In genomic region chr4:154004450-154004849, GRCh38 we compare ENCODE assay signal across 19 cellular contexts.
A peak's percentile ranks its signal among the peaks of the same experiment; 100 is the strongest.
DNase-seq lines count a peak whose midpoint lies in the region; ATAC-seq and TF ChIP-seq lines count a peak whose summit lies in the region.
"Had no signal": no experiment of that assay in that cellular context is flagged by ENCODE, and none has a peak within 500 bp of the region (broad histone marks: within the 10 kb centered on the region; RNA-seq: fewer than 3 reads in every experiment).

No MANE protein-coding gene starts in this region.

- ATAC-seq in omental fat pad (ENCODE audit: low FRiP score) (peak; percentile 15), HG03039 (IDR thresholded peaks at IDR 0.05; ENCODE audit: unreplicated experiment) (no peak)
- ATAC-seq: activated CD4-positive, CD25-positive, alpha-beta regulatory T cell treated with anti-CD3 and anti-CD28 coated beads, Interleukin-2, amount 50 U/mL, for 24 hours had no signal

- H3K36me3 ChIP-seq in thyroid gland = no peaks in the 10 kb centered on the region
- H3K36me3 ChIP-seq: BLaER1, SJCRH30 had no signal

- CTCF ChIA-PET in RWPE1 (lab: Yijun Ruan, JAX) = interaction anchor here (0.6 kb wide), 1 partner anchor 346 kb away, joined by 4 read pairs; no protein-coding TSS in a partner anchor

- H3K27me3 Mint-ChIP-seq in chondrocyte (ENCODE audit: low read depth) = no peaks in the 10 kb centered on the region

- no peak overlapping the region for H3K4me3 Mint-ChIP-seq in chondrocyte (ENCODE audit: unreplicated experiment)
- H3K4me3 Mint-ChIP-seq: stimulated activated naive CD8-positive, alpha-beta T cell treated with anti-CD3 and anti-CD28 coated beads, Interleukin-15, Interleukin-2, amounts not matched to agents 100 ng/mL and 50 ng/mL, for 24 hours had no signal

- peaks cover 64% of the 10 kb centered on the region for H3K4me1 Mint-ChIP-seq in chondrocyte (ENCODE audit: low read depth)

- no peaks in the 10 kb centered on the region for H3K9me3 ChIP-seq in thyroid gland
- H3K9me3 ChIP-seq: BLaER1, SJCRH30 had no signal

- no peaks in the 10 kb centered on the region for H3K4me1 ChIP-seq in thyroid gland
- H3K4me1 ChIP-seq: BLaER1, SJCRH30 had no signal

- no peaks in the 10 kb centered on the region for H3K27me3 ChIP-seq in thyroid gland
- H3K27me3 ChIP-seq: BLaER1, SJCRH30 had no signal

- intact Hi-C loops in thyroid gland (cut with DNase I) = no loop called here

- in situ Hi-C loops in KBM-7 (cut with MboI; ENCODE audit: low pct_unique_long_range_greater_than_20kb, low sequenced_read_pairs) = no loop called here

- peaks cover 15% of the 10 kb centered on the region for H3K36me3 Mint-ChIP-seq in chondrocyte (ENCODE audit: low read depth)

- H3K27ac Mint-ChIP-seq in chondrocyte (ENCODE audit: unreplicated experiment) = peak overlapping the region; percentile 97
- H3K27ac Mint-ChIP-seq: stimulated activated naive CD8-positive, alpha-beta T cell treated with anti-CD3 and anti-CD28 coated beads, Interleukin-15, Interleukin-2, amounts not matched to agents 100 ng/mL and 50 ng/mL, for 24 hours had no signal

- H3K4me3 ChIP-seq in thyroid gland (replicated peaks in 1 of 3) = no peak overlapping the region
- H3K4me3 ChIP-seq: BLaER1, SJCRH30 had no signal

- H3K27ac ChIP-seq in RWPE1 (peak overlapping the region; percentile 39; the same call in 1 of the 2 replicates), thyroid gland (peak overlapping the region in 2 of 3 donors; percentile 38 to 39)
- H3K27ac ChIP-seq: BLaER1, KMS-11, SJCRH30 had no signal

- DNase-seq in RWPE1 (ENCODE audit: low spot score) = no peak
- DNase-seq in chondrocyte (ENCODE audit: low spot score) = no peak
- DNase-seq in omental fat pad (ENCODE audit: low spot score) = no peak
- DNase-seq in thyroid gland = no peak
- no peak for DNase-seq in KBM-7
- no peak for DNase-seq in stimulated activated CD4-positive, alpha-beta T cell treated with anti-CD3 and anti-CD28 coated beads, Interleukin-2, amount 100 ng/mL, for 48 hours
- DNase-seq in SW480 (ENCODE audit: low spot score) = no peak
- DNase-seq: effector CD8-positive, alpha-beta T cell; hippocampal formation; midbrain; NCI-H1048; NCI-H2029; NCI-H524 treated with DMSO at 0.1 percent for 48 hours; SJCRH30 had no signal

- no peak for TF ChIP-seq CTCF in RWPE1 (conservative IDR thresholded peaks at IDR 0.05; ENCODE audit: low read depth)
- no peak for TF ChIP-seq CTCF in chondrocyte (IDR thresholded peaks at IDR 0.05)
- no peak for TF ChIP-seq CTCF in omental fat pad (IDR thresholded peaks at IDR 0.05)
- no peak for TF ChIP-seq CTCF in thyroid gland (IDR thresholded peaks at IDR 0.05)

- POLR2A ChIA-PET in RWPE1 (lab: Yijun Ruan, JAX; ENCODE audit: low non-redundant PET) = no interaction called here

- 39 to 58% methylated on average over 7 to 8 of the region's 8 CpGs for WGBS in thyroid gland, 2 donors

- peaks cover 10% of the 10 kb centered on the region for H3K9me3 Mint-ChIP-seq in chondrocyte (ENCODE audit: low read depth)
- H3K9me3 Mint-ChIP-seq: stimulated activated naive CD8-positive, alpha-beta T cell treated with anti-CD3 and anti-CD28 coated beads, Interleukin-15, Interleukin-2, amounts not matched to agents 100 ng/mL and 50 ng/mL, for 24 hours had no signal

- TF ChIP-seq POLR2A in thyroid gland (IDR thresholded peaks at IDR 0.05) = no peak
